ENCODE assay signal across 18 cellular contexts in genomic region chr2:240200230-240201051, GRCh38. TPM values are rescaled to one million over a fixed set of nuclear protein-coding genes. Genes with fewer than 3 reads are reported as not detected.
DNase-seq lines count a peak whose midpoint lies in the region; ATAC-seq and TF ChIP-seq lines count a peak whose summit lies in the region.
"Had no signal": no experiment of that assay in that cellular context is flagged by ENCODE, and none has a peak within 500 bp of the region (broad histone marks: within the 10 kb centered on the region; RNA-seq: fewer than 3 reads in every experiment).

No MANE protein-coding gene starts in this region.

- no peaks in the 10 kb centered on the region for H3K4me1 ChIP-seq in endodermal cell (ENCODE audit: control insufficient read depth, insufficient read depth, low read length)
- H3K4me1 ChIP-seq in upper lobe of right lung = no peaks in the 10 kb centered on the region
- H3K4me1 ChIP-seq in prostate gland (replicated peaks) = no peaks in the 10 kb centered on the region
- H3K4me1 ChIP-seq: uterus had no signal

- in situ Hi-C loops in GM13977 (cut with MboI; ENCODE audit: low pct_unique_long_range_greater_than_20kb, low sequenced_read_pairs, unreplicated experiment) = no loop called here

- WGBS in endodermal cell (ENCODE audit: insufficient coverage in 1 of 2, insufficient read length in 1 of 2), 2 experiments = 85 to 90% methylated on average over 18 to 24 of the region's 24 CpGs
- WGBS in prostate gland = 58% methylated on average over 24 of the region's 24 CpGs

- no peaks in the 10 kb centered on the region for H3K9me3 Mint-ChIP-seq in activated naive CD4-positive, alpha-beta T cell treated with anti-CD3 and anti-CD28 coated beads, Interleukin-2, amount 10 ng/mL, durations not matched to agents 7 days and 5 days
- no peaks in the 10 kb centered on the region for H3K9me3 Mint-ChIP-seq in endodermal cell
- no peaks in the 10 kb centered on the region for H3K9me3 Mint-ChIP-seq in stimulated activated effector memory CD8-positive, alpha-beta T cell treated with anti-CD3 and anti-CD28 coated beads, Interleukin-12 subunit alpha, Interleukin-12 subunit beta, amount 100 ng/mL, for 72 hours
- H3K9me3 Mint-ChIP-seq: activated naive CD4-positive, alpha-beta T cell treated with anti-CD3 and anti-CD28 coated beads, Interleukin-2, amount 50 U/mL, for 24 hours; T-cell had no signal

- H3K27ac ChIP-seq in endodermal cell (ENCODE audit: low read depth, low read length) (no peak overlapping the region), upper lobe of right lung (no peak overlapping the region), prostate gland (no peak overlapping the region)
- H3K27ac ChIP-seq: uterus had no signal

- no peaks in the 10 kb centered on the region for H3K36me3 Mint-ChIP-seq in activated naive CD4-positive, alpha-beta T cell treated with anti-CD3 and anti-CD28 coated beads, Interleukin-2, amount 10 ng/mL, durations not matched to agents 7 days and 5 days
- no peaks in the 10 kb centered on the region for H3K36me3 Mint-ChIP-seq in endodermal cell (ENCODE audit: low read depth)
- H3K36me3 Mint-ChIP-seq in stimulated activated effector memory CD8-positive, alpha-beta T cell treated with anti-CD3 and anti-CD28 coated beads, Interleukin-12 subunit alpha, Interleukin-12 subunit beta, amount 100 ng/mL, for 72 hours = no peaks in the 10 kb centered on the region
- H3K36me3 Mint-ChIP-seq: activated naive CD4-positive, alpha-beta T cell treated with anti-CD3 and anti-CD28 coated beads, Interleukin-2, amount 50 U/mL, for 24 hours; T-cell had no signal

- peaks cover 34% of the 10 kb centered on the region for H3K27me3 Mint-ChIP-seq in activated naive CD4-positive, alpha-beta T cell treated with anti-CD3 and anti-CD28 coated beads, Interleukin-2, amount 10 ng/mL, durations not matched to agents 7 days and 5 days
- no peaks in the 10 kb centered on the region for H3K27me3 Mint-ChIP-seq in endodermal cell (ENCODE audit: insufficient read depth)

- H3K9me3 ChIP-seq in endodermal cell (ENCODE audit: control insufficient read depth, low read length) (no peaks in the 10 kb centered on the region), upper lobe of right lung (no peaks in the 10 kb centered on the region), prostate gland (no peaks in the 10 kb centered on the region)
- H3K9me3 ChIP-seq: uterus had no signal

- H3K27ac Mint-ChIP-seq in activated naive CD4-positive, alpha-beta T cell treated with anti-CD3 and anti-CD28 coated beads, Interleukin-2, amount 10 ng/mL, durations not matched to agents 7 days and 5 days = no peak overlapping the region
- H3K27ac Mint-ChIP-seq in endodermal cell = no peak overlapping the region
- H3K27ac Mint-ChIP-seq in stimulated activated effector memory CD8-positive, alpha-beta T cell treated with anti-CD3 and anti-CD28 coated beads, Interleukin-12 subunit alpha, Interleukin-12 subunit beta, amount 100 ng/mL, for 72 hours = no peak overlapping the region
- H3K27ac Mint-ChIP-seq: activated naive CD4-positive, alpha-beta T cell treated with anti-CD3 and anti-CD28 coated beads, Interleukin-2, amount 50 U/mL, for 24 hours; T-cell had no signal

- TF ChIP-seq CTCF in endodermal cell (conservative IDR thresholded peaks at IDR 0.05) (no peak), upper lobe of right lung (IDR thresholded peaks at IDR 0.05) (no peak), GM13977 (IDR thresholded peaks at IDR 0.05; ENCODE audit: extremely low read depth, insufficient read depth, missing control alignments) (no peak), prostate gland (IDR thresholded peaks at IDR 0.05) (no peak)

- ATAC-seq in upper lobe of right lung = peak; percentile 32
- ATAC-seq in stimulated activated effector memory CD8-positive, alpha-beta T cell treated with anti-CD3 and anti-CD28 coated beads, Interleukin-12 subunit alpha, Interleukin-12 subunit beta, amount 100 ng/mL, for 72 hours = no peak
- ATAC-seq: activated CD4-positive, CD25-positive, alpha-beta regulatory T cell treated with anti-CD3 and anti-CD28 coated beads, Interleukin-2, amount 50 U/mL, for 24 hours; T-cell had no signal

- H3K4me1 Mint-ChIP-seq in activated naive CD4-positive, alpha-beta T cell treated with anti-CD3 and anti-CD28 coated beads, Interleukin-2, amount 10 ng/mL, durations not matched to agents 7 days and 5 days = no peaks in the 10 kb centered on the region
- H3K4me1 Mint-ChIP-seq in endodermal cell = peaks cover 4% of the 10 kb centered on the region
- H3K4me1 Mint-ChIP-seq in stimulated activated effector memory CD8-positive, alpha-beta T cell treated with anti-CD3 and anti-CD28 coated beads, Interleukin-12 subunit alpha, Interleukin-12 subunit beta, amount 100 ng/mL, for 72 hours = peaks cover 16% of the 10 kb centered on the region
- H3K4me1 Mint-ChIP-seq: T-cell had no signal

- TF ChIP-seq POLR2A in prostate gland (IDR thresholded peaks at IDR 0.05) = no peak

- H3K27me3 ChIP-seq in endodermal cell (ENCODE audit: control insufficient read depth, insufficient read depth, low read length, poor library complexity, severe bottlenecking) (no peaks in the 10 kb centered on the region), upper lobe of right lung (no peaks in the 10 kb centered on the region), prostate gland (replicated peaks; ENCODE audit: insufficient read depth) (no peaks in the 10 kb centered on the region)
- H3K27me3 ChIP-seq: uterus had no signal

- intact Hi-C loops in upper lobe of right lung (cut with DNase I) = no loop called here
- intact Hi-C loops in prostate gland (cut with DNase I) = no loop called here

- H3K4me3 ChIP-seq in endodermal cell (ENCODE audit: low read length) = no peak overlapping the region
- no peak overlapping the region for H3K4me3 ChIP-seq in upper lobe of right lung
- H3K4me3 ChIP-seq in prostate gland = no peak overlapping the region
- H3K4me3 ChIP-seq: lung, uterus had no signal

- DNase-seq in activated naive CD4-positive, alpha-beta T cell treated with anti-CD3 and anti-CD28 coated beads, Interleukin-2, amount 10 ng/mL, durations not matched to agents 7 days and 5 days = peak; percentile 15
- DNase-seq in activated naive CD4-positive, alpha-beta T cell (lab: John Stamatoyannopoulos, UW) = no peak
- DNase-seq in endodermal cell (peak; percentile 42), myocyte (ENCODE audit: low read depth) (peak; percentile 93), upper lobe of right lung (peak; percentile 64), GM13977 (ENCODE audit: low spot score) (no peak), prostate gland (ENCODE audit: low spot score) (no peak)
- DNase-seq in stimulated activated effector memory CD8-positive, alpha-beta T cell treated with anti-CD3 and anti-CD28 coated beads, Interleukin-12 subunit alpha, Interleukin-12 subunit beta, amount 100 ng/mL, for 72 hours (ENCODE audit: low spot score in 2 of 2) = no peak
- DNase-seq: EL; NCI-H187 treated with DMSO at 0.1 percent for 48 hours; NCI-H526; stimulated activated naive CD4-positive, alpha-beta T cell had no signal

- CTCF ChIA-PET in activated naive CD4-positive, alpha-beta T cell treated with anti-CD3 and anti-CD28 coated beads, Interleukin-2, amount 10 ng/mL, durations not matched to agents 7 days and 5 days (lab: Charles Lee) = no interaction called here

- no peak overlapping the region for H3K9ac ChIP-seq in endodermal cell (ENCODE audit: extremely low read depth, low read length, poor library complexity, severe bottlenecking)

- H3K4me3 Mint-ChIP-seq in activated naive CD4-positive, alpha-beta T cell treated with anti-CD3 and anti-CD28 coated beads, Interleukin-2, amount 10 ng/mL, durations not matched to agents 7 days and 5 days = no peak overlapping the region
- H3K4me3 Mint-ChIP-seq in endodermal cell = no peak overlapping the region
- H3K4me3 Mint-ChIP-seq in stimulated activated effector memory CD8-positive, alpha-beta T cell treated with anti-CD3 and anti-CD28 coated beads, Interleukin-12 subunit alpha, Interleukin-12 subunit beta, amount 100 ng/mL, for 72 hours = no peak overlapping the region
- H3K4me3 Mint-ChIP-seq: activated naive CD4-positive, alpha-beta T cell treated with anti-CD3 and anti-CD28 coated beads, Interleukin-2, amount 50 U/mL, for 24 hours; T-cell had no signal

- H3K36me3 ChIP-seq in endodermal cell (ENCODE audit: control insufficient read depth, insufficient read depth, low read length) (no peaks in the 10 kb centered on the region), upper lobe of right lung (no peaks in the 10 kb centered on the region), prostate gland (no peaks in the 10 kb centered on the region)
- H3K36me3 ChIP-seq: uterus had no signal

RNA-seq across cellular contexts. Expression of gene OTOS, which starts 60.0 kb away (rescaled TPM):
- total RNA-seq in endodermal cell (not detected), myocyte (not detected in 2 replicates), upper lobe of right lung (not detected), prostate gland (not detected)
- not detected for polyA plus RNA-seq in endodermal cell (2013, experiment 1 of 2)
- not detected for polyA plus RNA-seq in endodermal cell (2013, experiment 2 of 2)
- not detected for polyA plus RNA-seq in myocyte (2012)
- total RNA-seq: lung, T-cell, uterus had no signal
- polyA plus RNA-seq: AG04450, lung had no signal

Comparison
In these comparisons a context has a peak if more than half of its experiments do, and no peak if none do; other contexts are left out.
1. DNase-seq: peak in activated naive CD4-positive, alpha-beta T cell treated with anti-CD3 and anti-CD28 coated beads, Interleukin-2, amount 10 ng/mL, durations not matched to agents 7 days and 5 days (single experiment), endodermal cell (single experiment), myocyte (single experiment) and upper lobe of right lung (single experiment); none in activated naive CD4-positive, alpha-beta T cell (0 of 4), GM13977 (single experiment), stimulated activated effector memory CD8-positive, alpha-beta T cell treated with anti-CD3 and anti-CD28 coated beads, Interleukin-12 subunit alpha, Interleukin-12 subunit beta, amount 100 ng/mL, for 72 hours (0 of 2) and prostate gland (single experiment).